ENCODE assay signal across 9 cellular contexts in the genomic region with DNA sequence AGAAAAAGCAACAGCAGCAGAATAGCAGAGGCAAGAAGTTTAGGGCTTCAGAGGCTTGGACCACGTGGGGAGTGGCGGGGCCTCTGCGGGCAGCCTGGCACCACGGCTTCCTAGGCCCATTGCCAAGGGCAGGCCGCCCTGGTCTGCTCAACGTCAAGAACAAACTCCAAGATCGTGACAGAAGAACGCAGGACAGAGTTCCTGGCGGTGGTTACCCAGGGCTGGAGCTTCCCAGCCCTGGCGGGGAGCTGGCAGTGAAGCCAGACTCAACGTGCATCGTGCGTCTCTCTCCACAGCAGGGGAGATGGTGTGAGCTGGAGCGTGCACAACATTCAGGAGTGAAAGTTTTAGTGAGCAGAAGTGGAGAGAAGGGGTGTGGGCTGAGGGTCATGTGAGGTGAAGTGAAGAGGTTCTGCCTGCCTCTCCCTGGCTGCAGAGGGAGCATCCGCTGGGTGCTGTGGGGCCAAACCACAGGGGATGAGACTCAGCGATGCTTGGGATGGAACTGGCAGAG. TPM values are rescaled to one million over a fixed set of nuclear protein-coding genes. Genes with fewer than 3 reads are reported as not detected.
DNase-seq lines count a peak whose midpoint lies in the region; ATAC-seq and TF ChIP-seq lines count a peak whose summit lies in the region.
"Had no signal": no experiment of that assay in that cellular context is flagged by ENCODE, and none has a peak within 500 bp of the region (broad histone marks: within the 10 kb centered on the region; RNA-seq: fewer than 3 reads in every experiment).

No MANE protein-coding gene starts in this region.

- H3K27ac ChIP-seq in suprapubic skin (no peak overlapping the region), PC-9 (no peak overlapping the region)
- no peak overlapping the region for H3K27ac ChIP-seq in CD4-positive, alpha-beta T cell (ENCODE audit: low read depth, low read length)

- intact Hi-C loops in CD4-positive, alpha-beta T cell (cut with DNase I, micrococcal nuclease) = no loop called here
- intact Hi-C loops in PC-9 (cut with micrococcal nuclease; ENCODE audit: unreplicated experiment) = no loop called here

- no peaks in the 10 kb centered on the region for H4K20me1 ChIP-seq in PC-9 (ENCODE audit: insufficient read depth)

- H3K4me3 Mint-ChIP-seq in CD4-positive, alpha-beta T cell = no peak overlapping the region

- H3K36me3 Mint-ChIP-seq in CD4-positive, alpha-beta T cell (ENCODE audit: low read depth) = no peaks in the 10 kb centered on the region

- H3K4me1 ChIP-seq in suprapubic skin (peaks cover 13% of the 10 kb centered on the region), PC-9 (replicated peaks; ENCODE audit: insufficient read depth) (no peaks in the 10 kb centered on the region)

- H3K36me3 ChIP-seq in H7 (replicated peaks; ENCODE audit: control insufficient read depth, insufficient read depth, low read length) (no peaks in the 10 kb centered on the region), suprapubic skin (no peaks in the 10 kb centered on the region), PC-9 (ENCODE audit: low read depth) (no peaks in the 10 kb centered on the region)

- H3K79me2 ChIP-seq in PC-9 (ENCODE audit: low read depth) = no peaks in the 10 kb centered on the region

- H3K9me3 ChIP-seq in suprapubic skin = no peaks in the 10 kb centered on the region
- H3K9me3 ChIP-seq in CD4-positive, alpha-beta T cell (ENCODE audit: control insufficient read depth, low read length) = no peaks in the 10 kb centered on the region
- no peaks in the 10 kb centered on the region for H3K9me3 ChIP-seq in PC-9 (ENCODE audit: insufficient read depth, low read depth)

- no peak overlapping the region for H3K27ac Mint-ChIP-seq in CD4-positive, alpha-beta T cell

- peaks cover 9% of the 10 kb centered on the region for H3K4me1 Mint-ChIP-seq in CD4-positive, alpha-beta T cell (ENCODE audit: low read depth)

- WGBS in suprapubic skin = 17% methylated on average over 16 of the region's 16 CpGs

- H3F3A ChIP-seq in PC-9 (ENCODE audit: insufficient read depth, low read depth) = no peaks in the 10 kb centered on the region

- no peak for TF ChIP-seq POLR2A in suprapubic skin (IDR thresholded peaks at IDR 0.05)

- no peak for ATAC-seq in CD4-positive, alpha-beta T cell (ENCODE audit: poor library complexity)

- H3K9me3 Mint-ChIP-seq in CD4-positive, alpha-beta T cell = no peaks in the 10 kb centered on the region

- H2AFZ ChIP-seq in PC-9 = no peak overlapping the region

- no peak overlapping the region for H3K4me2 ChIP-seq in PC-9

- no peaks in the 10 kb centered on the region for H3K27me3 Mint-ChIP-seq in CD4-positive, alpha-beta T cell

- H3K4me3 ChIP-seq in H7 (ENCODE audit: insufficient read depth, low read depth, low read length) = no peak overlapping the region
- H3K4me3 ChIP-seq in suprapubic skin = no peak overlapping the region
- no peak overlapping the region for H3K4me3 ChIP-seq in PC-9

- no peak for TF ChIP-seq EP300 in suprapubic skin (IDR thresholded peaks at IDR 0.05)

- BruUV-seq in PC-9 (replicated peaks; lab: Mats Ljungman, UMichigan) = no TSS peak

- POLR2A ChIA-PET in CD4-positive, alpha-beta T cell (lab: Charles Lee) = no interaction called here
- POLR2A ChIA-PET in PC-9 (lab: Charles Lee; ENCODE audit: unreplicated experiment) = no interaction called here

- DNase-seq in H7 (peak; percentile 34), anterior cingulate cortex (lab: John Stamatoyannopoulos, UW) (peak in 43 of 58 donors; percentile 14 to 85 (median 56)), kidney glomerular epithelial cell (lab: John Stamatoyannopoulos, UW) (peak; percentile 52), suprapubic skin (ENCODE audit: low spot score in 2 of 2) (peak; percentile 55 to 66), NAMALWA (ENCODE audit: low spot score) (no peak), HCEC 1CT (no peak), PC-9 (no peak)
- DNase-seq in CD4-positive, alpha-beta T cell = no peak
- DNase-seq: OCI-M1 had no signal

- H3K27me3 ChIP-seq in H7 (ENCODE audit: control insufficient read depth, insufficient read depth, low read length) (no peaks in the 10 kb centered on the region), suprapubic skin (no peaks in the 10 kb centered on the region), PC-9 (ENCODE audit: insufficient read depth, low read depth) (peaks cover 51% of the 10 kb centered on the region)
- H3K27me3 ChIP-seq in CD4-positive, alpha-beta T cell (ENCODE audit: control insufficient read depth, insufficient read depth, low read length) = no peaks in the 10 kb centered on the region

- H3K9me2 ChIP-seq in PC-9 (ENCODE audit: insufficient read depth) = no peaks in the 10 kb centered on the region

- no peak for TF ChIP-seq CTCF in suprapubic skin (IDR thresholded peaks at IDR 0.05)
- no peak for TF ChIP-seq CTCF in CD4-positive, alpha-beta T cell (IDR thresholded peaks at IDR 0.05)
- no peak for TF ChIP-seq CTCF in PC-9 (conservative IDR thresholded peaks at IDR 0.05)

- CTCF ChIA-PET in CD4-positive, alpha-beta T cell (lab: Charles Lee) = no interaction called here
- CTCF ChIA-PET in PC-9 (lab: Charles Lee) = no interaction called here

RNA-seq across cellular contexts. Expression of a gene that starts 13.9 kb away (rescaled TPM):
- 0.03 and 0.22 TPM in 2 replicates for total RNA-seq in H7 (2014; rRNA removed; shearing (Covaris generic))
- total RNA-seq in suprapubic skin (1 to 10 TPM in 2 of 4 donors, under 1 TPM in 2; 0.56 to 1.5 (median 0.97) TPM), PC-9 (2021) (0.45 TPM in 1 of 2 replicates, not detected in the other)
- total RNA-seq in CD4-positive, alpha-beta T cell = 10 to 100 TPM; 10.5 to 11.3 TPM

Comparison
In these comparisons a context has a peak if more than half of its experiments do, and no peak if none do; other contexts are left out.
1. DNase-seq: peak in H7 (single experiment), anterior cingulate cortex (43 of 58), kidney glomerular epithelial cell (single experiment) and suprapubic skin (2 of 2); none in NAMALWA (single experiment), HCEC 1CT (single experiment), CD4-positive, alpha-beta T cell (0 of 10) and PC-9 (0 of 2).